Comparison of ENCODE assay signal across 18 cellular contexts in the genomic region with DNA sequence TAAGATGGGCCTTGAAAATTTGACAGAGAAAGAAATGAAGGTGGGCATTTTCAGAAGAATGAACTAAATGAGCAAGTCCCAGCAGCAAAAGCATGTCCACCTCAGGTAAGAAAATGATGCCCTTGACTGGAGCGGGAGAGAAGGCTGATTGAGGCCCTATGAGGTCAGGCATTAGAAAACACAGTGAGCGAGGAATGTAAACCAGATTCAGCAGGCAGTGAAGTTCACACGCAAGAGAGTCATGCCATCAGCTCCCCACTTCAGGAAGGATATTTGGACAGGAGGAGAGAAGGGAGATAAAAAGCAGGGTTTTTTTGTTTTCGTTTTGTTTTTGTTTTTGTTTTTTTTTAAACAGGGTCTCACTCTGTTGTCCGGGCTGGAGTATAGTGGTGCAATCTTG.
"Had no signal": no experiment of that assay in that cellular context is flagged by ENCODE, and none has a peak within 500 bp of the region (broad histone marks: within the 10 kb centered on the region; RNA-seq: fewer than 3 reads in every experiment).

No MANE protein-coding gene starts in this region.

- H3K27me3 ChIP-seq: esophagus muscularis mucosa, foreskin keratinocyte, neural progenitor cell, transverse colon had no signal

- H3K4me3 ChIP-seq: esophagus muscularis mucosa, neural progenitor cell, psoas muscle, transverse colon had no signal

- H3K9me3 ChIP-seq: esophagus muscularis mucosa, psoas muscle, transverse colon had no signal

- H3K4me1 ChIP-seq: foreskin keratinocyte, parathyroid adenoma, psoas muscle, transverse colon had no signal

- DNase-seq: activated B cell treated with CpG ODN at 0.5 μM for 24 hours; activated CD8-positive, alpha-beta memory T cell treated with anti-CD3 and anti-CD28 coated beads, Interleukin-2, amount 10 ng/mL, durations not matched to agents 7 days and 5 days; activated CD8-positive, alpha-beta T cell treated with anti-CD3 and anti-CD28 coated beads, Interleukin-2, amount 10 ng/mL, durations not matched to agents 7 days and 5 days; activated effector memory CD4-positive, alpha-beta T cell treated with Interleukin-2 at 50 U/mL for 16 hours; activated naive CD4-positive, alpha-beta T cell treated with Interleukin-2 at 50 U/mL for 16 hours; activated T-cell treated with anti-CD3 and anti-CD28 coated beads, Interleukin-2, amount 50 U/mL, for 48 hours; anterior cingulate cortex; dermis blood vessel endothelial cell; effector CD4-positive, alpha-beta T cell; foreskin keratinocyte; natural killer cell; occipital lobe; psoas muscle; stimulated activated naive CD4-positive, alpha-beta T cell treated with Interleukin-2 at 50 U/mL for 16 hours; transverse colon had no signal

- H3K27ac ChIP-seq: esophagus muscularis mucosa, foreskin keratinocyte, neural progenitor cell, parathyroid adenoma, psoas muscle, transverse colon had no signal

- H3K36me3 ChIP-seq: neural progenitor cell, transverse colon had no signal

- ATAC-seq: activated CD8-positive, alpha-beta memory T cell treated with anti-CD3 and anti-CD28 coated beads, Interleukin-2, amount 10 ng/mL, durations not matched to agents 7 days and 5 days; activated CD8-positive, alpha-beta T cell treated with anti-CD3 and anti-CD28 coated beads, Interleukin-2, amount 10 ng/mL, durations not matched to agents 7 days and 5 days; foreskin keratinocyte; natural killer cell; psoas muscle had no signal
